ENCODE assay signal across 1 cellular context in the genomic region with DNA sequence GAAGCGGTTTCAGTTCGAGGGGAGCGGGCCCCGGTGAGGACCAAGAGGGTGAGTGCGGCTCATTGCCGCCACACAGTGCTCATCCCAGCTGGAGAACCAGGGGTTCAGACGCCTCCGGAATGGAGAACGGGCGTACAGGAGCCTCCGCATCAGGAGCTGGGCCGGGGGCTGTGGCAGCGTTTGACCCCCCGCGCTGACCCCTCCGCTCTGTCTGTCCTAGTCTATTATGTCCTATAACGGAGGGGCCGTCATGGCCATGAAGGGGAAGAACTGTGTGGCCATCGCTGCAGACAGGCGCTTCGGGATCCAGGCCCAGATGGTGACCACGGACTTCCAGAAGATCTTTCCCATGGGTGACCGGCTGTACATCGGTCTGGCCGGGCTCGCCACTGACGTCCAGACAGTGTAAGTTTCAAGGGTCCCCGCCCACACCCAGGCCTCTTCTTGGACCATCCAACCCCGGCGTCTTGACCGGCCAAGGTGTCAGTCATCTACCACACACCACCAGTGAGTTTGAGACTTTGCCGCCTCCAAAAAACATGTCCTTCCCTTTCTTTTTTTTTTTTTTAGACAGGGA.
TF ChIP-seq lines count a peak whose summit lies in the region.

No MANE protein-coding gene starts in this region.

TF ChIP-seq in HepG2, 621 proteins besides CTCF, POLR2A, EP300 and RAD21 (continued from another document and continues in another):
- no peak for TF ChIP-seq ZNF3 (CRISPR knock-in tag; IDR thresholded peaks at IDR 0.05)
- no peak for TF ChIP-seq ATF7 (IDR thresholded peaks at IDR 0.05)
- no peak for TF ChIP-seq ATF7 (CRISPR knock-in tag; IDR thresholded peaks at IDR 0.05)
- peak; percentile 45; the same call in 1 of the 2 replicates for TF ChIP-seq ELF4 (CRISPR knock-in tag; IDR thresholded peaks at IDR 0.05; ENCODE audit: borderline replicate concordance)
- TF ChIP-seq ZNF616 (CRISPR knock-in tag; IDR thresholded peaks at IDR 0.05; ENCODE audit: low read depth) = no peak
- TF ChIP-seq ZNF136 (CRISPR knock-in tag; IDR thresholded peaks at IDR 0.05; ENCODE audit: low read depth) = no peak
- peak; percentile 53; the same call in 1 of the 2 replicates for TF ChIP-seq KDM2A (CRISPR knock-in tag; IDR thresholded peaks at IDR 0.05; ENCODE audit: borderline replicate concordance, low read depth)
- no peak for TF ChIP-seq GTF2F1 (IDR thresholded peaks at IDR 0.05; ENCODE audit: low read length)
- TF ChIP-seq, protein P1, sequence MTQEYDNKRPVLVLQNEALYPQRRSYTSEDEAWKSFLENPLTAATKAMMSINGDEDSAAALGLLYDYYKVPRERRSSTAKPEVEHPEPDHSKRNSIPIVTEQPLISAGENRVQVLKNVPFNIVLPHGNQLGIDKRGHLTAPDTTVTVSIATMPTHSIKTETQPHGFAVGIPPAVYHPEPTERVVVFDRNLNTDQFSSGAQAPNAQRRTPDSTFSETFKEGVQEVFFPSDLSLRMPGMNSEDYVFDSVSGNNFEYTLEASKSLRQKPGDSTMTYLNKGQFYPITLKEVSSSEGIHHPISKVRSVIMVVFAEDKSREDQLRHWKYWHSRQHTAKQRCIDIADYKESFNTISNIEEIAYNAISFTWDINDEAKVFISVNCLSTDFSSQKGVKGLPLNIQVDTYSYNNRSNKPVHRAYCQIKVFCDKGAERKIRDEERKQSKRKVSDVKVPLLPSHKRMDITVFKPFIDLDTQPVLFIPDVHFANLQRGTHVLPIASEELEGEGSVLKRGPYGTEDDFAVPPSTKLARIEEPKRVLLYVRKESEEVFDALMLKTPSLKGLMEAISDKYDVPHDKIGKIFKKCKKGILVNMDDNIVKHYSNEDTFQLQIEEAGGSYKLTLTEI (CRISPR knock-in tag; conservative IDR thresholded peaks at IDR 0.05) = no peak
- no peak for TF ChIP-seq FOXK1 (CRISPR knock-in tag; IDR thresholded peaks at IDR 0.05; ENCODE audit: borderline replicate concordance, low read depth)
- TF ChIP-seq MLLT10 (CRISPR knock-in tag; IDR thresholded peaks at IDR 0.05) = no peak
- no peak for TF ChIP-seq ZMYM3 (CRISPR knock-in tag; IDR thresholded peaks at IDR 0.05)
- TF ChIP-seq, protein P2, sequence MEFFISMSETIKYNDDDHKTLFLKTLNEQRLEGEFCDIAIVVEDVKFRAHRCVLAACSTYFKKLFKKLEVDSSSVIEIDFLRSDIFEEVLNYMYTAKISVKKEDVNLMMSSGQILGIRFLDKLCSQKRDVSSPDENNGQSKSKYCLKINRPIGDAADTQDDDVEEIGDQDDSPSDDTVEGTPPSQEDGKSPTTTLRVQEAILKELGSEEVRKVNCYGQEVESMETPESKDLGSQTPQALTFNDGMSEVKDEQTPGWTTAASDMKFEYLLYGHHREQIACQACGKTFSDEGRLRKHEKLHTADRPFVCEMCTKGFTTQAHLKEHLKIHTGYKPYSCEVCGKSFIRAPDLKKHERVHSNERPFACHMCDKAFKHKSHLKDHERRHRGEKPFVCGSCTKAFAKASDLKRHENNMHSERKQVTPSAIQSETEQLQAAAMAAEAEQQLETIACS (CRISPR knock-in tag; IDR thresholded peaks at IDR 0.05) = 0 out of 2 replicates have a peak, but pooled peaks have one; percentile 25
- no peak for TF ChIP-seq NONO (IDR thresholded peaks at IDR 0.05)
- TF ChIP-seq NONO (CRISPR knock-in tag; conservative IDR thresholded peaks at IDR 0.05) = no peak
- TF ChIP-seq ZNF75D (CRISPR knock-in tag; IDR thresholded peaks at IDR 0.05; ENCODE audit: borderline replicate concordance) = no peak
- no peak for TF ChIP-seq ZFP36L1 (CRISPR knock-in tag; IDR thresholded peaks at IDR 0.05)
- TF ChIP-seq, protein P3, sequence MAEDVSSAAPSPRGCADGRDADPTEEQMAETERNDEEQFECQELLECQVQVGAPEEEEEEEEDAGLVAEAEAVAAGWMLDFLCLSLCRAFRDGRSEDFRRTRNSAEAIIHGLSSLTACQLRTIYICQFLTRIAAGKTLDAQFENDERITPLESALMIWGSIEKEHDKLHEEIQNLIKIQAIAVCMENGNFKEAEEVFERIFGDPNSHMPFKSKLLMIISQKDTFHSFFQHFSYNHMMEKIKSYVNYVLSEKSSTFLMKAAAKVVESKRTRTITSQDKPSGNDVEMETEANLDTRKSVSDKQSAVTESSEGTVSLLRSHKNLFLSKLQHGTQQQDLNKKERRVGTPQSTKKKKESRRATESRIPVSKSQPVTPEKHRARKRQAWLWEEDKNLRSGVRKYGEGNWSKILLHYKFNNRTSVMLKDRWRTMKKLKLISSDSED (CRISPR knock-in tag; IDR thresholded peaks at IDR 0.05) = no peak
- TF ChIP-seq, protein P4, sequence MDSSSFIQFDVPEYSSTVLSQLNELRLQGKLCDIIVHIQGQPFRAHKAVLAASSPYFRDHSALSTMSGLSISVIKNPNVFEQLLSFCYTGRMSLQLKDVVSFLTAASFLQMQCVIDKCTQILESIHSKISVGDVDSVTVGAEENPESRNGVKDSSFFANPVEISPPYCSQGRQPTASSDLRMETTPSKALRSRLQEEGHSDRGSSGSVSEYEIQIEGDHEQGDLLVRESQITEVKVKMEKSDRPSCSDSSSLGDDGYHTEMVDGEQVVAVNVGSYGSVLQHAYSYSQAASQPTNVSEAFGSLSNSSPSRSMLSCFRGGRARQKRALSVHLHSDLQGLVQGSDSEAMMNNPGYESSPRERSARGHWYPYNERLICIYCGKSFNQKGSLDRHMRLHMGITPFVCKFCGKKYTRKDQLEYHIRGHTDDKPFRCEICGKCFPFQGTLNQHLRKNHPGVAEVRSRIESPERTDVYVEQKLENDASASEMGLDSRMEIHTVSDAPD (CRISPR knock-in tag; IDR thresholded peaks at IDR 0.05) = no peak; the same call in 1 of the 2 replicates
- peak; percentile 47; the same call in 1 of the 2 replicates for TF ChIP-seq BRD4 (CRISPR knock-in tag; IDR thresholded peaks at IDR 0.05)
- 0 out of 2 replicates have a peak, but pooled peaks have one; percentile 1 for TF ChIP-seq ZNF772 (CRISPR knock-in tag; IDR thresholded peaks at IDR 0.05)
- 0 out of 2 replicates have a peak, but pooled peaks have one; percentile 31 for TF ChIP-seq HNRNPL (IDR thresholded peaks at IDR 0.05; ENCODE audit: low read depth, low read length)
- no peak for TF ChIP-seq ZNF782 (CRISPR knock-in tag; IDR thresholded peaks at IDR 0.05; ENCODE audit: borderline replicate concordance)
- TF ChIP-seq, protein P5, sequence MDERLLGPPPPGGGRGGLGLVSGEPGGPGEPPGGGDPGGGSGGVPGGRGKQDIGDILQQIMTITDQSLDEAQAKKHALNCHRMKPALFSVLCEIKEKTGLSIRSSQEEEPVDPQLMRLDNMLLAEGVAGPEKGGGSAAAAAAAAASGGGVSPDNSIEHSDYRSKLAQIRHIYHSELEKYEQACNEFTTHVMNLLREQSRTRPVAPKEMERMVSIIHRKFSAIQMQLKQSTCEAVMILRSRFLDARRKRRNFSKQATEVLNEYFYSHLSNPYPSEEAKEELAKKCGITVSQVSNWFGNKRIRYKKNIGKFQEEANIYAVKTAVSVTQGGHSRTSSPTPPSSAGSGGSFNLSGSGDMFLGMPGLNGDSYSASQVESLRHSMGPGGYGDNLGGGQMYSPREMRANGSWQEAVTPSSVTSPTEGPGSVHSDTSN (CRISPR knock-in tag; IDR thresholded peaks at IDR 0.05) = no peak
- no peak for TF ChIP-seq MAFF (IDR thresholded peaks at IDR 0.05; ENCODE audit: low read depth, low read length)
- no peak for TF ChIP-seq KLF16 (CRISPR knock-in tag; IDR thresholded peaks at IDR 0.05)
- no peak for TF ChIP-seq FOXA1 (IDR thresholded peaks at IDR 0.05)
- TF ChIP-seq FOXA1 (CRISPR knock-in tag; IDR thresholded peaks at IDR 0.05) = no peak
- TF ChIP-seq, protein P6, sequence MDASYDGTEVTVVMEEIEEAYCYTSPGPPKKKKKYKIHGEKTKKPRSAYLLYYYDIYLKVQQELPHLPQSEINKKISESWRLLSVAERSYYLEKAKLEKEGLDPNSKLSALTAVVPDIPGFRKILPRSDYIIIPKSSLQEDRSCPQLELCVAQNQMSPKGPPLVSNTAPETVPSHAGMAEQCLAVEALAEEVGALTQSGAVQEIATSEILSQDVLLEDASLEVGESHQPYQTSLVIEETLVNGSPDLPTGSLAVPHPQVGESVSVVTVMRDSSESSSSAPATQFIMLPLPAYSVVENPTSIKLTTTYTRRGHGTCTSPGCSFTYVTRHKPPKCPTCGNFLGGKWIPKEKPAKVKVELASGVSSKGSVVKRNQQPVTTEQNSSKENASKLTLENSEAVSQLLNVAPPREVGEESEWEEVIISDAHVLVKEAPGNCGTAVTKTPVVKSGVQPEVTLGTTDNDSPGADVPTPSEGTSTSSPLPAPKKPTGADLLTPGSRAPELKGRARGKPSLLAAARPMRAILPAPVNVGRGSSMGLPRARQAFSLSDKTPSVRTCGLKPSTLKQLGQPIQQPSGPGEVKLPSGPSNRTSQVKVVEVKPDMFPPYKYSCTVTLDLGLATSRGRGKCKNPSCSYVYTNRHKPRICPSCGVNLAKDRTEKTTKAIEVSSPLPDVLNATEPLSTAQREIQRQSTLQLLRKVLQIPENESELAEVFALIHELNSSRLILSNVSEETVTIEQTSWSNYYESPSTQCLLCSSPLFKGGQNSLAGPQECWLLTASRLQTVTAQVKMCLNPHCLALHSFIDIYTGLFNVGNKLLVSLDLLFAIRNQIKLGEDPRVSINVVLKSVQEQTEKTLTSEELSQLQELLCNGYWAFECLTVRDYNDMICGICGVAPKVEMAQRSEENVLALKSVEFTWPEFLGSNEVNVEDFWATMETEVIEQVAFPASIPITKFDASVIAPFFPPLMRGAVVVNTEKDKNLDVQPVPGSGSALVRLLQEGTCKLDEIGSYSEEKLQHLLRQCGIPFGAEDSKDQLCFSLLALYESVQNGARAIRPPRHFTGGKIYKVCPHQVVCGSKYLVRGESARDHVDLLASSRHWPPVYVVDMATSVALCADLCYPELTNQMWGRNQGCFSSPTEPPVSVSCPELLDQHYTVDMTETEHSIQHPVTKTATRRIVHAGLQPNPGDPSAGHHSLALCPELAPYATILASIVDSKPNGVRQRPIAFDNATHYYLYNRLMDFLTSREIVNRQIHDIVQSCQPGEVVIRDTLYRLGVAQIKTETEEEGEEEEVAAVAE (CRISPR knock-in tag; IDR thresholded peaks at IDR 0.05; ENCODE audit: borderline replicate concordance) = no peak
- TF ChIP-seq POLR2AphosphoS2 (IDR thresholded peaks at IDR 0.05; ENCODE audit: low read depth, low read length) = no peak
- no peak for TF ChIP-seq KAT2B (IDR thresholded peaks at IDR 0.05; ENCODE audit: borderline replicate concordance, low read depth, low read length)
- no peak for TF ChIP-seq ZNF30 (CRISPR knock-in tag; IDR thresholded peaks at IDR 0.05)
- peak; percentile 90 for TF ChIP-seq HES4 (CRISPR knock-in tag; IDR thresholded peaks at IDR 0.05; ENCODE audit: borderline replicate concordance)
- no peak; the same call in 1 of the 2 replicates for TF ChIP-seq ZNF777 (CRISPR knock-in tag; IDR thresholded peaks at IDR 0.05)
- TF ChIP-seq, protein P7, sequence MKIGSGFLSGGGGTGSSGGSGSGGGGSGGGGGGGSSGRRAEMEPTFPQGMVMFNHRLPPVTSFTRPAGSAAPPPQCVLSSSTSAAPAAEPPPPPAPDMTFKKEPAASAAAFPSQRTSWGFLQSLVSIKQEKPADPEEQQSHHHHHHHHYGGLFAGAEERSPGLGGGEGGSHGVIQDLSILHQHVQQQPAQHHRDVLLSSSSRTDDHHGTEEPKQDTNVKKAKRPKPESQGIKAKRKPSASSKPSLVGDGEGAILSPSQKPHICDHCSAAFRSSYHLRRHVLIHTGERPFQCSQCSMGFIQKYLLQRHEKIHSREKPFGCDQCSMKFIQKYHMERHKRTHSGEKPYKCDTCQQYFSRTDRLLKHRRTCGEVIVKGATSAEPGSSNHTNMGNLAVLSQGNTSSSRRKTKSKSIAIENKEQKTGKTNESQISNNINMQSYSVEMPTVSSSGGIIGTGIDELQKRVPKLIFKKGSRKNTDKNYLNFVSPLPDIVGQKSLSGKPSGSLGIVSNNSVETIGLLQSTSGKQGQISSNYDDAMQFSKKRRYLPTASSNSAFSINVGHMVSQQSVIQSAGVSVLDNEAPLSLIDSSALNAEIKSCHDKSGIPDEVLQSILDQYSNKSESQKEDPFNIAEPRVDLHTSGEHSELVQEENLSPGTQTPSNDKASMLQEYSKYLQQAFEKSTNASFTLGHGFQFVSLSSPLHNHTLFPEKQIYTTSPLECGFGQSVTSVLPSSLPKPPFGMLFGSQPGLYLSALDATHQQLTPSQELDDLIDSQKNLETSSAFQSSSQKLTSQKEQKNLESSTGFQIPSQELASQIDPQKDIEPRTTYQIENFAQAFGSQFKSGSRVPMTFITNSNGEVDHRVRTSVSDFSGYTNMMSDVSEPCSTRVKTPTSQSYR (CRISPR knock-in tag; IDR thresholded peaks at IDR 0.05; ENCODE audit: borderline replicate concordance) = no peak
- no peak for TF ChIP-seq HDAC6 (IDR thresholded peaks at IDR 0.05; ENCODE audit: low read depth, low read length)
- no peak for TF ChIP-seq SSRP1 (CRISPR knock-in tag; IDR thresholded peaks at IDR 0.05)
- no peak for TF ChIP-seq GFI1 (CRISPR knock-in tag; IDR thresholded peaks at IDR 0.05; ENCODE audit: borderline replicate concordance)
- no peak for TF ChIP-seq NCOA5 (CRISPR knock-in tag; IDR thresholded peaks at IDR 0.05)
- no peak for TF ChIP-seq YEATS4 (CRISPR knock-in tag; IDR thresholded peaks at IDR 0.05; ENCODE audit: borderline replicate concordance)
- TF ChIP-seq CBFB (CRISPR knock-in tag; IDR thresholded peaks at IDR 0.05) = no peak
- no peak for TF ChIP-seq CREB1 (IDR thresholded peaks at IDR 0.05)
- TF ChIP-seq CREB1 (CRISPR knock-in tag; IDR thresholded peaks at IDR 0.05) = no peak
- TF ChIP-seq ZNF343 (CRISPR knock-in tag; IDR thresholded peaks at IDR 0.05) = 0 out of 2 replicates have a peak, but pooled peaks have one; percentile 6
- no peak for TF ChIP-seq EED (CRISPR knock-in tag; IDR thresholded peaks at IDR 0.05)
- TF ChIP-seq ZNF468 (CRISPR knock-in tag; IDR thresholded peaks at IDR 0.05) = no peak
- no peak for TF ChIP-seq ZSCAN29 (CRISPR knock-in tag; conservative IDR thresholded peaks at IDR 0.05)
- no peak for TF ChIP-seq ZNF577 (CRISPR knock-in tag; IDR thresholded peaks at IDR 0.05; ENCODE audit: borderline replicate concordance, low read depth)
- no peak for TF ChIP-seq TGIF2 (CRISPR knock-in tag; IDR thresholded peaks at IDR 0.05)
- TF ChIP-seq ZNF350 (CRISPR knock-in tag; IDR thresholded peaks at IDR 0.05; ENCODE audit: borderline replicate concordance, low read depth) = no peak
- TF ChIP-seq SP2 (CRISPR knock-in tag; IDR thresholded peaks at IDR 0.05) = no peak; the same call in 1 of the 2 replicates
- 0 out of 2 replicates have a peak, but pooled peaks have one; percentile 1 for TF ChIP-seq ZNF33B (CRISPR knock-in tag; IDR thresholded peaks at IDR 0.05)
- TF ChIP-seq, protein P8, sequence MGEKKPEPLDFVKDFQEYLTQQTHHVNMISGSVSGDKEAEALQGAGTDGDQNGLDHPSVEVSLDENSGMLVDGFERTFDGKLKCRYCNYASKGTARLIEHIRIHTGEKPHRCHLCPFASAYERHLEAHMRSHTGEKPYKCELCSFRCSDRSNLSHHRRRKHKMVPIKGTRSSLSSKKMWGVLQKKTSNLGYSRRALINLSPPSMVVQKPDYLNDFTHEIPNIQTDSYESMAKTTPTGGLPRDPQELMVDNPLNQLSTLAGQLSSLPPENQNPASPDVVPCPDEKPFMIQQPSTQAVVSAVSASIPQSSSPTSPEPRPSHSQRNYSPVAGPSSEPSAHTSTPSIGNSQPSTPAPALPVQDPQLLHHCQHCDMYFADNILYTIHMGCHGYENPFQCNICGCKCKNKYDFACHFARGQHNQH (CRISPR knock-in tag; IDR thresholded peaks at IDR 0.05) = no peak; the same call in 1 of the 2 replicates
- TF ChIP-seq NR2C2 (CRISPR knock-in tag; IDR thresholded peaks at IDR 0.05; ENCODE audit: borderline replicate concordance) = no peak
